Comparison of ENCODE assay signal across 30 cellular contexts in genomic region chr2:68363731-68364130, GRCh38. TPM values are rescaled to one million over a fixed set of nuclear protein-coding genes. Genes with fewer than 3 reads are reported as not detected.
DNase-seq lines count a peak whose midpoint lies in the region; ATAC-seq and TF ChIP-seq lines count a peak whose summit lies in the region.
"Had no signal": no experiment of that assay in that cellular context is flagged by ENCODE, and none has a peak within 500 bp of the region (broad histone marks: within the 10 kb centered on the region; RNA-seq: fewer than 3 reads in every experiment).

No MANE protein-coding gene starts in this region.

- POLR2A ChIA-PET in A673 (lab: Charles Lee; ENCODE audit: low non-redundant PET) = no interaction called here

- H3K9ac ChIP-seq in BLaER1 (no peak overlapping the region), OCI-LY1 (ENCODE audit: low read length) (no peak overlapping the region)

- CTCF ChIA-PET in A673 (lab: Charles Lee) = no interaction called here

- H3K4me1 Mint-ChIP-seq in immature natural killer cell = peaks cover 55 to 57% of the 10 kb centered on the region in 2 donors

- H3K4me3 ChIP-seq in BLaER1 (no peak overlapping the region), GM12865 (ENCODE audit: low read depth, low read length) (peak overlapping the region; percentile 79; the same call in 1 of the 2 replicates), OCI-LY1 (ENCODE audit: low read depth, low read length, poor library complexity, severe bottlenecking) (no peak overlapping the region), A673 (ENCODE audit: low read depth, low read length, poor library complexity, severe bottlenecking) (no peak overlapping the region), aorta (ENCODE audit: low read length in 2 of 2) (no peak overlapping the region)
- H3K4me3 ChIP-seq: GM23338, lung, skin epidermis, tibial artery had no signal

- intact Hi-C loops in A673 (cut with micrococcal nuclease; ENCODE audit: unreplicated experiment) = no loop called here
- intact Hi-C loops in aorta (cut with DNase I) = loop anchor here (2.0 to 5.0 kb wide), 2 partner anchors 77 to 79 kb away; no protein-coding TSS in a partner anchor

- H3K27ac ChIP-seq in BLaER1 (peak overlapping the region; percentile 16; the same call in 1 of the 2 replicates), OCI-LY1 (ENCODE audit: low read depth, low read length, poor library complexity, severe bottlenecking) (peak overlapping the region; percentile 86), A673 (ENCODE audit: low read depth, low read length, poor library complexity, severe bottlenecking) (no peak overlapping the region), aorta (ENCODE audit: low read depth in 1 of 2, low read length in 2 of 2) (no peak overlapping the region)
- H3K27ac ChIP-seq: C4-2B, tibial artery had no signal

- peaks cover 16 to 30% (median 24%) of the 10 kb centered on the region in 3 donors for H3K36me3 Mint-ChIP-seq in immature natural killer cell

- peaks cover 65% of the 10 kb centered on the region for H3K4me1 ChIP-seq in BLaER1
- peaks cover 59% of the 10 kb centered on the region for H3K4me1 ChIP-seq in OCI-LY1 (ENCODE audit: insufficient read depth, low read length, severe bottlenecking)
- H3K4me1 ChIP-seq in A673 (ENCODE audit: insufficient read depth, low read length, poor library complexity, severe bottlenecking) = no peaks in the 10 kb centered on the region
- no peaks in the 10 kb centered on the region for H3K4me1 ChIP-seq in aorta (ENCODE audit: control insufficient read depth in 1 of 2, insufficient read depth in 2 of 2, low read length in 2 of 2)
- H3K4me1 ChIP-seq: tibial artery had no signal

- no peaks in the 10 kb centered on the region for H4K20me1 ChIP-seq in BLaER1
- no peaks in the 10 kb centered on the region for H4K20me1 ChIP-seq in OCI-LY1 (ENCODE audit: insufficient read depth, low read length)

- TF ChIP-seq CTCF in GM12865 (IDR thresholded peaks at IDR 0.05; ENCODE audit: insufficient read depth, low read depth, low read length, missing control alignments) (no peak), OCI-LY1 (IDR thresholded peaks at IDR 0.05; ENCODE audit: low read length) (no peak), A673 (conservative IDR thresholded peaks at IDR 0.05; ENCODE audit: low read depth, low read length) (no peak)

- H3K9me3 ChIP-seq in BLaER1 (no peaks in the 10 kb centered on the region), OCI-LY1 (ENCODE audit: low read length) (peaks cover 5% of the 10 kb centered on the region), A673 (ENCODE audit: low read depth, low read length, poor library complexity, severe bottlenecking) (no peaks in the 10 kb centered on the region), aorta (ENCODE audit: control insufficient read depth, low read length) (no peaks in the 10 kb centered on the region)
- H3K9me3 ChIP-seq: tibial artery had no signal

- H3K9me2 ChIP-seq in OCI-LY1 (ENCODE audit: low read depth, low read length) = no peaks in the 10 kb centered on the region

- ATAC-seq in aorta (ENCODE audit: low FRiP score) = no peak
- ATAC-seq: activated naive CD8-positive, alpha-beta T cell treated with anti-CD3 and anti-CD28 coated beads, Interleukin-2, amount 50 U/mL, for 24 hours; GM23338 had no signal

- H3K27me3 ChIP-seq in BLaER1 (no peaks in the 10 kb centered on the region), OCI-LY1 (ENCODE audit: insufficient read depth, low read length) (no peaks in the 10 kb centered on the region), A673 (replicated peaks; ENCODE audit: insufficient read depth, low read depth, low read length, poor library complexity) (no peaks in the 10 kb centered on the region), aorta (ENCODE audit: control insufficient read depth in 1 of 2, insufficient read depth in 2 of 2, low read length in 1 of 2) (no peaks in the 10 kb centered on the region)
- H3K27me3 ChIP-seq: tibial artery had no signal

- peaks cover 4% of the 10 kb centered on the region; the same call in 1 of the 2 replicates for H3K79me2 ChIP-seq in OCI-LY1 (ENCODE audit: insufficient read depth, low read length)

- H3K36me3 ChIP-seq in BLaER1 (peaks cover 3% of the 10 kb centered on the region; the same call in 1 of the 2 replicates), OCI-LY1 (ENCODE audit: insufficient read depth, low read length) (peaks cover 12% of the 10 kb centered on the region), A673 (ENCODE audit: insufficient read depth, low read length, poor library complexity, severe bottlenecking) (no peaks in the 10 kb centered on the region), aorta (ENCODE audit: control insufficient read depth in 1 of 2, insufficient read depth in 2 of 2, low read length in 1 of 2) (no peaks in the 10 kb centered on the region)
- H3K36me3 ChIP-seq: tibial artery had no signal

- peak overlapping the region; percentile 98 to 100 (median 99) for H3K4me3 Mint-ChIP-seq in immature natural killer cell
- H3K4me3 Mint-ChIP-seq: GM23338 had no signal

- peaks cover 3 to 17% (median 17%) of the 10 kb centered on the region in 3 donors for H3K27me3 Mint-ChIP-seq in immature natural killer cell (ENCODE audit: low read depth in 3 of 3)

- no peaks in the 10 kb centered on the region for H3K9me3 Mint-ChIP-seq in immature natural killer cell
- H3K9me3 Mint-ChIP-seq: activated naive CD8-positive, alpha-beta T cell treated with anti-CD3 and anti-CD28 coated beads, Interleukin-2, amount 50 U/mL, for 24 hours; GM23338 had no signal

- no TSS peak for BruUV-seq in A673 (replicated peaks; lab: Mats Ljungman, UMichigan)

- H2AFZ ChIP-seq in OCI-LY1 (ENCODE audit: low read length) = no peak overlapping the region

- 88 to 90% methylated on average over 4 of the region's 4 CpGs for WGBS in aorta, 2 donors

- peak overlapping the region; percentile 87 for H3K4me2 ChIP-seq in BLaER1
- no peak overlapping the region for H3K4me2 ChIP-seq in OCI-LY1 (ENCODE audit: low read length)
- H3K4me2 ChIP-seq: GM23338 had no signal

- DNase-seq in GM12865 (ENCODE audit: low read depth) (no peak), immature natural killer cell (no peak), foreskin melanocyte (no peak), A673 (ENCODE audit: low spot score) (no peak), aorta (no peak), midbrain (lab: John Stamatoyannopoulos, UW) (no peak)
- DNase-seq: activated CD4-positive, alpha-beta T cell treated with anti-CD3 and anti-CD28 coated beads, Interleukin-2, amount 50 U/mL, for 4 hours; activated CD4-positive, CD25-positive, alpha-beta regulatory T cell; activated gamma-delta T cell treated with Interleukin-2 at 50 U/mL for 16 hours; activated naive CD8-positive, alpha-beta T cell treated with anti-CD3 and anti-CD28 coated beads, Interleukin-2, amount 50 U/mL, for 24 hours; cerebellar nuclear complex; effector CD4-positive, alpha-beta T cell; head of caudate nucleus; KBM-7; kidney glomerular epithelial cell; NCI-H1092; NCI-H1930; occipital lobe; OCI-M1; stimulated activated CD4-positive, alpha-beta T cell treated with anti-CD3 and anti-CD28 coated beads, Interleukin-1b, Interleukin-23, amount 100 ng/mL, for 48 hours; SW 1271; tibial artery had no signal

- peak overlapping the region; percentile 91 to 99 (median 98) for H3K27ac Mint-ChIP-seq in immature natural killer cell
- H3K27ac Mint-ChIP-seq: GM23338 had no signal

- 0 out of 2 replicates have a peak, but pooled peaks cover 4% of the 10 kb centered on the region for H3F3A ChIP-seq in OCI-LY1 (ENCODE audit: insufficient read depth, low read length)

RNA-seq across cellular contexts. Expression of gene PLEK, which starts 1.4 kb away (rescaled TPM):
- polyA plus RNA-seq in immature natural killer cell (100 to 1,000 TPM; 494 to 692 (median 535) TPM), aorta (10 to 100 TPM in 1 of 2 donors, 1 to 10 TPM in 1; 3.3 to 12.3 TPM)
- total RNA-seq in A673 (2021) (not detected in 2 replicates), aorta (10 to 100 TPM; 14.6 to 32.9 TPM)
- total RNA-seq: epithelial cell of proximal tubule, GM23338, HT-29 had no signal

RNA-seq across cellular contexts. Expression of gene CNRIP1, which starts 44.0 kb away (rescaled TPM):
- polyA plus RNA-seq in immature natural killer cell = not detected
- total RNA-seq in A673 (2021) = 18.4 and 22.2 TPM in 2 replicates
- 10 to 100 TPM; 31.7 to 40.7 TPM for total RNA-seq in aorta
- polyA plus RNA-seq in aorta = 10 to 100 TPM; 24.8 to 28.2 TPM
- total RNA-seq: HT-29 had no signal

Comparison
In these comparisons a context has a peak if more than half of its experiments do, and no peak if none do; other contexts are left out.
1. H3K27ac ChIP-seq: peak in BLaER1 (single experiment) and OCI-LY1 (single experiment); none in A673 (single experiment) and aorta (0 of 2).
2. RNA of gene PLEK, which starts 1.4 kb away (total RNA-seq): 14.6 to 32.9 TPM in aorta; not detected in A673; every median in the first group is over 10 times any median in the second.